8 cellular contexts compared by ENCODE assay signal in genomic region chr1:212858055-212858460, GRCh38. TPM values are rescaled to one million over a fixed set of nuclear protein-coding genes. Genes with fewer than 3 reads are reported as not detected.
A peak's percentile ranks its signal among the peaks of the same experiment; 100 is the strongest.
DNase-seq lines count a peak whose midpoint lies in the region; ATAC-seq, FAIRE-seq and TF ChIP-seq lines count a peak whose summit lies in the region.

FLVCR1 (plus strand) TSS chr1:212858275; CDS start chr1:212858453, 178 bp downstream.

- peaks cover 37% of the 10 kb centered on the region for H3K36me3 Mint-ChIP-seq in Calu3 (ENCODE audit: insufficient read depth, unreplicated experiment)

- no peaks in the 10 kb centered on the region for H3K27me3 Mint-ChIP-seq in Calu3 (ENCODE audit: unreplicated experiment)

- no peak for TF ChIP-seq RAD21 in H1 (IDR thresholded peaks at IDR 0.05 in 1 of 2, conservative IDR thresholded peaks at IDR 0.05 in 1 of 2; ENCODE audit: low read depth in 2 of 2, low read length in 2 of 2)

- H3K4ac ChIP-seq in H1 (replicated peaks; ENCODE audit: insufficient read length, low read depth, low read length) (peak within 1 kb of the TSS; percentile 63), mesenchymal stem cell (ENCODE audit: low read depth in 1 of 2, low read length in 2 of 2) (peak within 1 kb of the TSS; percentile 1 to 62)

- no peak within 1 kb of the TSS; the same call in 1 of the 2 replicates for H2BK20ac ChIP-seq in H1 (ENCODE audit: low read length)

- peak within 1 kb of the TSS; percentile 90 for H3K27ac ChIP-seq in HUES48 (ENCODE audit: low read depth, low read length)
- peak within 1 kb of the TSS; percentile 62 for H3K27ac ChIP-seq in H1 (ENCODE audit: low read depth, low read length)
- peak within 1 kb of the TSS; percentile 95 for H3K27ac ChIP-seq in mesenchymal stem cell (ENCODE audit: low read length, poor library complexity, severe bottlenecking)

- H4K8ac ChIP-seq in H1 (ENCODE audit: extremely low read depth, insufficient read depth, low read length) (peak within 1 kb of the TSS; percentile 39), mesenchymal stem cell (ENCODE audit: low read length) (peak within 1 kb of the TSS; percentile 89)

- H2AK5ac ChIP-seq in H1 (ENCODE audit: low read depth, low read length) (no peak within 1 kb of the TSS), mesenchymal stem cell (ENCODE audit: low read length, severe bottlenecking) (peak within 1 kb of the TSS; percentile 43)

- intact Hi-C loops in Calu3 (cut with micrococcal nuclease; ENCODE audit: unreplicated experiment): loop anchor here (2.0 kb wide), 2 partner anchors 23 to 43 kb away; no protein-coding TSS in a partner anchor

- H3K4me3 Mint-ChIP-seq in Calu3 (ENCODE audit: low read depth, unreplicated experiment): no peak within 1 kb of the TSS

- H2AFZ ChIP-seq in H1 (ENCODE audit: low read length) (peak within 1 kb of the TSS; percentile 69; the same call in 1 of the 2 replicates), mesenchymal stem cell (ENCODE audit: low read depth, low read length) (peak within 1 kb of the TSS; percentile 43)

- no peak for TF ChIP-seq CTCF in Calu3 (IDR thresholded peaks at IDR 0.05; ENCODE audit: unreplicated experiment)
- TF ChIP-seq CTCF in H1 (IDR thresholded peaks at IDR 0.05; ENCODE audit: control extremely low read depth in 1 of 3, insufficient read depth in 1 of 3, low read depth in 1 of 3, low read length in 3 of 3): no peak

- H3K36me3 ChIP-seq in HUES48 (ENCODE audit: control insufficient read depth, insufficient read depth, low read length) (peaks cover 41% of the 10 kb centered on the region), NT2/D1 (ENCODE audit: insufficient read depth, insufficient read length, low read length) (peaks cover 24% of the 10 kb centered on the region), H1 (ENCODE audit: control insufficient read depth in 2 of 4, insufficient read depth in 4 of 4, low read length in 3 of 4) (peaks cover 0 to 33% (median 6%) of the 10 kb centered on the region in 4 experiments; a peak in 5 of 8 replicates), mesenchymal stem cell (ENCODE audit: control insufficient read depth in 1 of 2, insufficient read depth in 2 of 2, low read depth in 1 of 2, low read length in 2 of 2) (peaks cover 0 to 7% of the 10 kb centered on the region in 2 experiments)

- H3K9ac ChIP-seq in HUES48 (ENCODE audit: low read depth, low read length) (peak within 1 kb of the TSS; percentile 68), NT2/D1 (ENCODE audit: insufficient read length, low read depth) (peak within 1 kb of the TSS; percentile 100), H1 (replicated peaks in 1 of 4; ENCODE audit: extremely low read depth in 1 of 4, low read depth in 3 of 4, low read length in 3 of 4) (peak within 1 kb of the TSS; percentile 60 to 83 (median 82)), mesenchymal stem cell (ENCODE audit: low read length) (peak within 1 kb of the TSS; percentile 85)

- peak within 1 kb of the TSS; percentile 71 to 85 for H3K4me2 ChIP-seq in H1 (ENCODE audit: insufficient read depth in 1 of 2, low read depth in 2 of 2, low read length in 2 of 2)
- peak within 1 kb of the TSS; percentile 90 for H3K4me2 ChIP-seq in mesenchymal stem cell (ENCODE audit: low read length, poor library complexity, severe bottlenecking)

- ATAC-seq in GM21423 (IDR thresholded peaks at IDR 0.05; ENCODE audit: unreplicated experiment): peak; percentile 97

- H3K9me3 ChIP-seq in HUES48 (ENCODE audit: control insufficient read depth, insufficient read depth, low read length) (no peaks in the 10 kb centered on the region), NT2/D1 (ENCODE audit: insufficient read depth, low read length) (no peaks in the 10 kb centered on the region), H1 (ENCODE audit: insufficient read depth in 2 of 2, low read depth in 1 of 2, low read length in 1 of 2) (no peaks in the 10 kb centered on the region), mesenchymal stem cell (ENCODE audit: control insufficient read depth, low read length) (no peaks in the 10 kb centered on the region)

- H4K20me1 ChIP-seq in H1 (replicated peaks in 1 of 2; ENCODE audit: control insufficient read depth in 1 of 2, insufficient read depth in 2 of 2, low read length in 2 of 2): peaks cover 6 to 20% of the 10 kb centered on the region in 2 experiments

- peak within 1 kb of the TSS; percentile 77 for H2BK12ac ChIP-seq in H1 (ENCODE audit: low read depth, low read length)
- H2BK12ac ChIP-seq in mesenchymal stem cell (ENCODE audit: low read length in 2 of 2): peak within 1 kb of the TSS; percentile 60 to 61

- peak within 1 kb of the TSS; percentile 80 for H2BK120ac ChIP-seq in H1 (replicated peaks; ENCODE audit: low read depth, low read length)
- peak within 1 kb of the TSS; percentile 83 for H2BK120ac ChIP-seq in mesenchymal stem cell (ENCODE audit: low read depth, low read length)

- no peak for FAIRE-seq in H1 (lab: Jason Lieb, UNC)

- H4K5ac ChIP-seq in H1 (ENCODE audit: insufficient read length, low read depth, low read length): peak within 1 kb of the TSS; percentile 78

- peak; percentile 99 for DNase-seq in Calu3
- DNase-seq in NT2/D1 (ENCODE audit: low read depth, low spot score): peak; percentile 98
- peak; percentile 82 to 92 (median 86) for DNase-seq in activated CD8-positive, alpha-beta memory T cell treated with anti-CD3 and anti-CD28 coated beads for 48 hours (ENCODE audit: low read depth in 2 of 3, low spot score in 2 of 3)
- peak; percentile 79 to 94 for DNase-seq in H1 (ENCODE audit: low read depth in 1 of 2, low spot score in 2 of 2)
- peak; percentile 96 for DNase-seq in mesenchymal stem cell
- DNase-seq in stimulated activated CD8-positive, alpha-beta memory T cell treated with anti-CD3 and anti-CD28 coated beads, Interleukin-12 subunit alpha, Interleukin-12 subunit beta, amount 100 ng/mL, for 24 hours (ENCODE audit: extremely low read depth): peak; percentile 87

- H3K79me2 ChIP-seq in H1 (ENCODE audit: control insufficient read depth in 1 of 2, insufficient read depth in 2 of 2, low read length in 2 of 2): peaks cover 38 to 61% of the 10 kb centered on the region in 2 experiments

- H4K91ac ChIP-seq in H1 (replicated peaks; ENCODE audit: insufficient read length, low read length): peak within 1 kb of the TSS; percentile 78
- peak within 1 kb of the TSS; percentile 82 for H4K91ac ChIP-seq in mesenchymal stem cell (ENCODE audit: low read length)

- H3K9me3 Mint-ChIP-seq in Calu3 (ENCODE audit: low read depth, unreplicated experiment): no peaks in the 10 kb centered on the region

- H3K79me1 ChIP-seq in H1 (ENCODE audit: low read depth, low read length): peaks cover 9% of the 10 kb centered on the region; the same call in 1 of the 2 replicates
- H3K79me1 ChIP-seq in mesenchymal stem cell (replicated peaks; ENCODE audit: low read length, poor library complexity, severe bottlenecking): peaks cover 12% of the 10 kb centered on the region

- no peak for TF ChIP-seq EP300 in H1 (IDR thresholded peaks at IDR 0.05; ENCODE audit: borderline replicate concordance in 1 of 2, low read depth in 2 of 2, low read length in 2 of 2)

- peaks cover 29% of the 10 kb centered on the region for H3K4me1 ChIP-seq in HUES48 (ENCODE audit: control insufficient read depth, insufficient read depth, low read length)
- H3K4me1 ChIP-seq in NT2/D1 (ENCODE audit: insufficient read depth, insufficient read length): peaks cover 2% of the 10 kb centered on the region
- peaks cover 2 to 10% (median 6%) of the 10 kb centered on the region in 4 experiments for H3K4me1 ChIP-seq in H1 (replicated peaks in 1 of 4; ENCODE audit: control insufficient read depth in 3 of 4, insufficient read depth in 4 of 4, low read length in 3 of 4)
- peaks cover 12% of the 10 kb centered on the region for H3K4me1 ChIP-seq in mesenchymal stem cell (ENCODE audit: control insufficient read depth, insufficient read depth, low read depth, low read length)

- CTCF ChIA-PET in Calu3 (lab: Charles Lee) (interaction anchor here (0.6 to 1.9 kb wide), 19 partner anchors 17 to 1104 kb away, joined by 3 to 19 read pairs (median 3); partner anchors contain the start of genes ATF3, NSL1 and TATDN3), H1 (lab: Charles Lee; ENCODE audit: partially characterized antibody) (interaction anchor here (0.9 to 1.6 kb wide), 5 partner anchors 43 to 129 kb away, joined by 3 to 6 read pairs (median 3); no protein-coding TSS in a partner anchor)

- no TSS peak for BruUV-seq in Calu3 (replicated peaks; lab: Mats Ljungman, UMichigan)

- peak within 1 kb of the TSS; percentile 82 for H3K27ac Mint-ChIP-seq in Calu3 (ENCODE audit: unreplicated experiment)

- H3K23ac ChIP-seq in H1 (ENCODE audit: insufficient read length) (peak within 1 kb of the TSS; percentile 19), mesenchymal stem cell (ENCODE audit: low read length in 2 of 2) (peak within 1 kb of the TSS in 1 of 2 experiments; percentile 50)

- H2BK5ac ChIP-seq in H1 (ENCODE audit: low read depth, low read length): peak within 1 kb of the TSS; percentile 89
- H2BK5ac ChIP-seq in mesenchymal stem cell (ENCODE audit: low read depth, low read length, poor library complexity, severe bottlenecking): peak within 1 kb of the TSS; percentile 87

- no peaks in the 10 kb centered on the region for H3K27me3 ChIP-seq in HUES48 (ENCODE audit: control insufficient read depth, insufficient read depth, low read length)
- no peaks in the 10 kb centered on the region for H3K27me3 ChIP-seq in NT2/D1 (ENCODE audit: insufficient read depth, insufficient read length)
- H3K27me3 ChIP-seq in H1 (replicated peaks in 1 of 4; ENCODE audit: control insufficient read depth in 3 of 4, extremely low read depth in 1 of 4, insufficient read depth in 3 of 4, low read length in 3 of 4): no peaks in the 10 kb centered on the region
- no peaks in the 10 kb centered on the region for H3K27me3 ChIP-seq in mesenchymal stem cell (ENCODE audit: control insufficient read depth in 1 of 2, insufficient read depth in 1 of 2, low read length in 2 of 2)

- H3K4me3 ChIP-seq in HUES48 (ENCODE audit: low read depth, low read length): peak within 1 kb of the TSS; percentile 99
- peak within 1 kb of the TSS; percentile 100 for H3K4me3 ChIP-seq in NT2/D1 (ENCODE audit: insufficient read length, low read depth)
- peak within 1 kb of the TSS; percentile 74 to 96 (median 86) for H3K4me3 ChIP-seq in H1 (ENCODE audit: extremely low read depth in 1 of 4, insufficient read depth in 2 of 4, low read depth in 3 of 4, low read length in 4 of 4)
- H3K4me3 ChIP-seq in mesenchymal stem cell (ENCODE audit: insufficient read depth in 1 of 2, low read depth in 1 of 2, low read length in 2 of 2): peak within 1 kb of the TSS; percentile 80 to 87

- H3K14ac ChIP-seq in H1 (ENCODE audit: insufficient read length) (peak within 1 kb of the TSS; percentile 19), mesenchymal stem cell (ENCODE audit: low read length in 2 of 2) (peak within 1 kb of the TSS; percentile 73 to 78)

- peaks cover 25% of the 10 kb centered on the region for H3K4me1 Mint-ChIP-seq in Calu3 (ENCODE audit: low read depth, unreplicated experiment)

- peak within 1 kb of the TSS; percentile 73 for H3K56ac ChIP-seq in H1 (replicated peaks; ENCODE audit: insufficient read length, low read depth, low read length)

- H2BK15ac ChIP-seq in H1 (ENCODE audit: low read length) (0 out of 2 replicates have a peak within 1 kb of the TSS, but pooled peaks have one; percentile 48), mesenchymal stem cell (ENCODE audit: low read depth, poor library complexity, severe bottlenecking) (peak within 1 kb of the TSS; percentile 86)

- POLR2A ChIA-PET in H1 (lab: Charles Lee; ENCODE audit: partially characterized antibody): interaction anchor here (0.6 to 8.1 kb wide), 41 partner anchors 10 to 344 kb away, joined by 3 to 67 read pairs (median 4); partner anchors contain the start of genes ATF3, NSL1, SPATA45 and TATDN3

- H3K18ac ChIP-seq in H1 (ENCODE audit: extremely low read depth, low read length) (peak within 1 kb of the TSS; percentile 80), mesenchymal stem cell (ENCODE audit: low read depth in 1 of 2, low read length in 2 of 2) (peak within 1 kb of the TSS; percentile 91 to 95)

- WGBS in H1 (ENCODE audit: extremely low coverage in 1 of 2, insufficient coverage in 1 of 2, insufficient read length in 1 of 2, insufficient replicate concordance in 2 of 2, low coverage in 1 of 2, low lambda C conversion rate in 2 of 2, missing lambda C conversion rate in 1 of 2), 2 experiments: 4% methylated on average over 41 of the region's 50 CpGs; no CpG with 5 or more reads in 1 of the 2 experiments
- WGBS in mesenchymal stem cell: 0% methylated on average over 48 of the region's 50 CpGs

- TF ChIP-seq POLR2A in H1 (IDR thresholded peaks at IDR 0.05; ENCODE audit: control extremely low read depth in 1 of 2, low read depth in 2 of 2, low read length in 2 of 2): peak; percentile 46 to 60; a peak in 2 of 3 replicates

- peaks cover 7% of the 10 kb centered on the region for H3K23me2 ChIP-seq in H1 (ENCODE audit: low read depth, low read length)

RNA-seq across cellular contexts. Expression of gene FLVCR1, which starts in this region (rescaled TPM):
- total RNA-seq in Calu3 (2022): 26.0 and 27.2 TPM in 2 replicates
- total RNA-seq in H1 (2021; fragmentation: NEBNext Ultra II Directional; extraction: Animal tissue kit (Norgen Biotek cat#: 25700)): 66.2 and 75.7 TPM in 2 replicates
- polyA plus RNA-seq in H1 (2011; rRNA removed): 31.8 and 36.4 TPM in 2 replicates
- 28.4 TPM for polyA plus RNA-seq in H1 (2011; cell fraction: cytosol; rRNA removed)
- 33.8 TPM for polyA plus RNA-seq in H1 (2011; cell fraction: nucleus; rRNA removed)
- 44.4 to 73.6 TPM (median 45.8 TPM) in 4 replicates for polyA plus RNA-seq in H1 (2012, experiment 1 of 2)
- polyA plus RNA-seq in H1 (2012, experiment 2 of 2): 15.7 TPM
- polyA plus RNA-seq in H1 (2013, experiment 1 of 2): 36.4 TPM
- polyA plus RNA-seq in H1 (2013, experiment 2 of 2): 36.1 TPM
- 63.8 and 87.6 TPM in 2 replicates for polyA minus RNA-seq in H1 (2011; rRNA and poly(A)+ RNA removed)
- 52.4 TPM for polyA minus RNA-seq in H1 (2011; cell fraction: cytosol; rRNA and poly(A)+ RNA removed)
- 76.4 TPM for polyA minus RNA-seq in H1 (2011; cell fraction: nucleus; rRNA and poly(A)+ RNA removed)
- polyA plus RNA-seq in mesenchymal stem cell (2013, experiment 1 of 2): 4.1 TPM
- polyA plus RNA-seq in mesenchymal stem cell (2013, experiment 2 of 2): 4.3 TPM

Comparison
In these comparisons a context has a peak if more than half of its experiments do, and no peak if none do; other contexts are left out.
1. Peak in every context shown above with its lines: DNase-seq, ATAC-seq, H3K4me3 ChIP-seq and H3K27ac ChIP-seq.